Comparison of ENCODE assay signal across 20 cellular contexts in the genomic region with DNA sequence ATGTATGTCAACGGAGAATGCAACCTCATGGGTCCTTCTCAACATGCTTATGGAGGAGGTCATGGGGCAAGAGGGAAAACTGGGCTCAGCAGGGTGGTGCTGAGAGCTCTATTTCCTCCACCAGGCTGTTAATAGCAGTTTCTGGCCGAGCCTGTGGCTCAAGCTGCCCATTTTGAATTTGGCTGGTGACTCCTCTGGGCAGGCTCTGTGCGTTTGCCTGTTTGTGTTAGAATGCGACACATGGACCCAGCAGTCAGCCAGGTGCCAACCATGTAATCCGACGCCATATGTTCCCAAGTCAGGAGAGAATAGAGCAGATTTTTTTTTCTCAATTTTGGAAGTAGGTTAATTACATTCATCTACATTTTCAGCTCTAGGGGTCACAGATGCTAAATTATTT.
A peak's percentile ranks its signal among the peaks of the same experiment; 100 is the strongest.
DNase-seq lines count a peak whose midpoint lies in the region; ATAC-seq, FAIRE-seq and TF ChIP-seq lines count a peak whose summit lies in the region.
"Had no signal": no experiment of that assay in that cellular context is flagged by ENCODE, and none has a peak within 500 bp of the region (broad histone marks: within the 10 kb centered on the region; RNA-seq: fewer than 3 reads in every experiment).

No MANE protein-coding gene starts in this region.

- no peaks in the 10 kb centered on the region for H3K9me3 ChIP-seq in DND-41 (ENCODE audit: insufficient read depth, low read length, severe bottlenecking)
- H3K9me3 ChIP-seq in H1 (ENCODE audit: insufficient read depth in 2 of 2, low read depth in 1 of 2, low read length in 1 of 2): no peaks in the 10 kb centered on the region
- H3K9me3 ChIP-seq in GM23248 (ENCODE audit: low read depth): no peaks in the 10 kb centered on the region

- H2BK120ac ChIP-seq in H1 (replicated peaks; ENCODE audit: low read depth, low read length): no peak overlapping the region

- H3K9ac ChIP-seq in DND-41 (ENCODE audit: low read depth, low read length) (no peak overlapping the region), H1 (replicated peaks in 1 of 4; ENCODE audit: extremely low read depth in 1 of 4, low read depth in 3 of 4, low read length in 3 of 4) (no peak overlapping the region), GM23248 (no peak overlapping the region)

- H3K4ac ChIP-seq in H1 (replicated peaks; ENCODE audit: insufficient read length, low read depth, low read length): no peak overlapping the region

- H3K27ac ChIP-seq in DND-41 (ENCODE audit: low read length) (peak overlapping the region; percentile 84), H1 (ENCODE audit: low read depth, low read length) (no peak overlapping the region), GM23248 (no peak overlapping the region)

- no peaks in the 10 kb centered on the region for H3K36me3 ChIP-seq in DND-41 (ENCODE audit: insufficient read depth, low read length)
- no peaks in the 10 kb centered on the region for H3K36me3 ChIP-seq in H1 (ENCODE audit: control insufficient read depth in 2 of 4, insufficient read depth in 4 of 4, low read length in 3 of 4)
- H3K36me3 ChIP-seq in GM23248 (ENCODE audit: low read depth): no peaks in the 10 kb centered on the region

- H3K27me3 ChIP-seq in DND-41 (ENCODE audit: insufficient read depth, low read length, poor library complexity) (no peaks in the 10 kb centered on the region), H1 (replicated peaks in 1 of 4; ENCODE audit: control insufficient read depth in 3 of 4, extremely low read depth in 1 of 4, insufficient read depth in 3 of 4, low read length in 3 of 4) (peaks cover 0 to 1% (median 0%) of the 10 kb centered on the region in 4 experiments; a peak in 1 of 7 replicates), GM23248 (replicated peaks; ENCODE audit: insufficient read depth) (peaks cover 6% of the 10 kb centered on the region; the same call in 1 of the 2 replicates)

- no peaks in the 10 kb centered on the region for H3F3A ChIP-seq in GM23248 (ENCODE audit: insufficient read depth)

- TF ChIP-seq EP300 in H1 (IDR thresholded peaks at IDR 0.05; ENCODE audit: borderline replicate concordance in 1 of 2, low read depth in 2 of 2, low read length in 2 of 2): no peak

- H2BK5ac ChIP-seq in H1 (ENCODE audit: low read depth, low read length): no peak overlapping the region

- H3K27ac Mint-ChIP-seq in natural killer cell treated with Interleukin-12 subunit alpha and Interleukin-12 subunit beta and Interleukin-15 and Interleukin-18, amount 100 ng/mL, for 72 hours: no peak overlapping the region
- H3K27ac Mint-ChIP-seq: CD8-positive, alpha-beta memory T cell had no signal

- H2AK5ac ChIP-seq in H1 (ENCODE audit: low read depth, low read length): no peak overlapping the region

- no peaks in the 10 kb centered on the region for H3K79me1 ChIP-seq in H1 (ENCODE audit: low read depth, low read length)

- no peak for TF ChIP-seq POLR2A in H1 (IDR thresholded peaks at IDR 0.05; ENCODE audit: control extremely low read depth in 1 of 2, low read depth in 2 of 2, low read length in 2 of 2)

- H4K5ac ChIP-seq in H1 (ENCODE audit: insufficient read length, low read depth, low read length): no peak overlapping the region

- no peaks in the 10 kb centered on the region for H3K79me2 ChIP-seq in DND-41 (ENCODE audit: insufficient read depth, low read length)
- no peaks in the 10 kb centered on the region for H3K79me2 ChIP-seq in H1 (ENCODE audit: control insufficient read depth in 1 of 2, insufficient read depth in 2 of 2, low read length in 2 of 2)
- no peaks in the 10 kb centered on the region for H3K79me2 ChIP-seq in GM23248 (ENCODE audit: insufficient read depth)

- H4K8ac ChIP-seq in H1 (ENCODE audit: extremely low read depth, insufficient read depth, low read length): peak overlapping the region; percentile 7; the same call in 1 of the 2 replicates

- DNase-seq in DND-41: no peak
- peak; percentile 62 for DNase-seq in NCI-H1694 (lab: John Stamatoyannopoulos, UW)
- DNase-seq in NCI-H446 treated with DMSO at 0.1 percent for 48 hours (lab: John Stamatoyannopoulos, UW): peak; percentile 82
- no peak for DNase-seq in H1 (ENCODE audit: low read depth in 1 of 2, low spot score in 2 of 2)
- no peak for DNase-seq in NCI-H2227 treated with DMSO at 0.1 percent for 48 hours (lab: John Stamatoyannopoulos, UW)
- DNase-seq in GM23248: no peak
- DNase-seq in natural killer cell treated with Interleukin-12 subunit alpha and Interleukin-12 subunit beta and Interleukin-15 and Interleukin-18, amount 100 ng/mL, for 72 hours (ENCODE audit: low spot score): no peak
- DNase-seq in SIG-M5 treated with dmso at 0.1 percent for 504 hours (lab: John Stamatoyannopoulos, UW; ENCODE audit: unreplicated experiment): no peak
- DNase-seq: ACHN; CD8-positive, alpha-beta memory T cell; DMS79 treated with DMSO at 0.1 percent for 48 hours; NCI-H1417; NCI-H1930; SW 1271; T-helper 2 cell had no signal

- no peak overlapping the region for H3K23ac ChIP-seq in H1 (ENCODE audit: insufficient read length)

- H3K4me2 ChIP-seq in DND-41 (ENCODE audit: insufficient read depth, low read length) (no peak overlapping the region), H1 (ENCODE audit: insufficient read depth in 1 of 2, low read depth in 2 of 2, low read length in 2 of 2) (no peak overlapping the region), GM23248 (ENCODE audit: unreplicated experiment) (no peak overlapping the region)

- H3K27me3 Mint-ChIP-seq in natural killer cell treated with Interleukin-12 subunit alpha and Interleukin-12 subunit beta and Interleukin-15 and Interleukin-18, amount 100 ng/mL, for 72 hours: peaks cover 5 to 15% of the 10 kb centered on the region in 2 donors

- no peak overlapping the region for H3K4me3 ChIP-seq in DND-41 (ENCODE audit: low read depth in 1 of 2, low read length in 2 of 2)
- no peak overlapping the region for H3K4me3 ChIP-seq in H1 (ENCODE audit: extremely low read depth in 1 of 4, insufficient read depth in 2 of 4, low read depth in 3 of 4, low read length in 4 of 4)
- H3K4me3 ChIP-seq in GM23248: no peak overlapping the region

- H3K4me1 ChIP-seq in DND-41 (ENCODE audit: insufficient read depth, low read length) (peaks cover 27% of the 10 kb centered on the region), H1 (replicated peaks in 1 of 4; ENCODE audit: control insufficient read depth in 3 of 4, insufficient read depth in 4 of 4, low read length in 3 of 4) (no peaks in the 10 kb centered on the region), GM23248 (ENCODE audit: insufficient read depth) (no peaks in the 10 kb centered on the region)

- H2BK20ac ChIP-seq in H1 (ENCODE audit: low read length): no peak overlapping the region

- no peaks in the 10 kb centered on the region for H4K20me1 ChIP-seq in DND-41 (ENCODE audit: insufficient read depth, low read length)
- H4K20me1 ChIP-seq in H1 (replicated peaks in 1 of 2; ENCODE audit: control insufficient read depth in 1 of 2, insufficient read depth in 2 of 2, low read length in 2 of 2): no peaks in the 10 kb centered on the region
- no peaks in the 10 kb centered on the region for H4K20me1 ChIP-seq in GM23248 (ENCODE audit: insufficient read depth)

- H3K36me3 Mint-ChIP-seq in natural killer cell treated with Interleukin-12 subunit alpha and Interleukin-12 subunit beta and Interleukin-15 and Interleukin-18, amount 100 ng/mL, for 72 hours: no peaks in the 10 kb centered on the region
- H3K36me3 Mint-ChIP-seq: CD8-positive, alpha-beta memory T cell had no signal

- H3K9me2 ChIP-seq in GM23248 (ENCODE audit: insufficient read depth): no peaks in the 10 kb centered on the region

- H4K91ac ChIP-seq in H1 (replicated peaks; ENCODE audit: insufficient read length, low read length): no peak overlapping the region

- no peak for ATAC-seq in DND-41 (ENCODE audit: insufficient read depth, low read depth)
- ATAC-seq in natural killer cell treated with Interleukin-12 subunit alpha and Interleukin-12 subunit beta and Interleukin-15 and Interleukin-18, amount 100 ng/mL, for 72 hours: no peak
- ATAC-seq: HCT116, Right ventricle myocardium inferior had no signal

- in situ Hi-C loops in GM23248 (cut with MboI): no loop called here

- no peaks in the 10 kb centered on the region for H3K4me1 Mint-ChIP-seq in natural killer cell treated with Interleukin-12 subunit alpha and Interleukin-12 subunit beta and Interleukin-15 and Interleukin-18, amount 100 ng/mL, for 72 hours (ENCODE audit: low read depth in 2 of 2)
- H3K4me1 Mint-ChIP-seq: CD8-positive, alpha-beta memory T cell had no signal

- FAIRE-seq in H1 (lab: Jason Lieb, UNC): no peak
- FAIRE-seq: D721Med, G401.6, RCC 7860 had no signal

- H2AFZ ChIP-seq in DND-41 (ENCODE audit: low read depth, low read length): no peak overlapping the region
- no peak overlapping the region for H2AFZ ChIP-seq in H1 (ENCODE audit: low read length)
- H2AFZ ChIP-seq in GM23248: no peak overlapping the region

- CTCF ChIA-PET in H1 (lab: Charles Lee; ENCODE audit: partially characterized antibody): no interaction called here

- TF ChIP-seq CTCF in DND-41 (IDR thresholded peaks at IDR 0.05; ENCODE audit: borderline replicate concordance, extremely low read depth, low read length, poor library complexity, severe bottlenecking) (no peak), H1 (IDR thresholded peaks at IDR 0.05; ENCODE audit: control extremely low read depth in 1 of 3, insufficient read depth in 1 of 3, low read depth in 1 of 3, low read length in 3 of 3) (no peak)

- H3K14ac ChIP-seq in H1 (ENCODE audit: insufficient read length): no peak overlapping the region

- H2BK12ac ChIP-seq in H1 (ENCODE audit: low read depth, low read length): no peak overlapping the region

- no peaks in the 10 kb centered on the region for H3K9me3 Mint-ChIP-seq in natural killer cell treated with Interleukin-12 subunit alpha and Interleukin-12 subunit beta and Interleukin-15 and Interleukin-18, amount 100 ng/mL, for 72 hours
- H3K9me3 Mint-ChIP-seq: CD8-positive, alpha-beta memory T cell had no signal

- no peak for TF ChIP-seq RAD21 in H1 (IDR thresholded peaks at IDR 0.05 in 1 of 2, conservative IDR thresholded peaks at IDR 0.05 in 1 of 2; ENCODE audit: low read depth in 2 of 2, low read length in 2 of 2)

- no peak overlapping the region for H3K56ac ChIP-seq in H1 (replicated peaks; ENCODE audit: insufficient read length, low read depth, low read length)

- no peak overlapping the region for H2BK15ac ChIP-seq in H1 (ENCODE audit: low read length)

- POLR2A ChIA-PET in H1 (lab: Charles Lee; ENCODE audit: partially characterized antibody): no interaction called here

- no peak overlapping the region for H3K18ac ChIP-seq in H1 (ENCODE audit: extremely low read depth, low read length)

- no peaks in the 10 kb centered on the region; the same call in 1 of the 2 replicates for H3K23me2 ChIP-seq in H1 (ENCODE audit: low read depth, low read length)

- H3K4me3 Mint-ChIP-seq in natural killer cell treated with Interleukin-12 subunit alpha and Interleukin-12 subunit beta and Interleukin-15 and Interleukin-18, amount 100 ng/mL, for 72 hours: no peak overlapping the region
- H3K4me3 Mint-ChIP-seq: CD8-positive, alpha-beta memory T cell had no signal

- WGBS in H1 (ENCODE audit: extremely low coverage in 1 of 2, insufficient coverage in 1 of 2, insufficient read length in 1 of 2, insufficient replicate concordance in 2 of 2, low coverage in 1 of 2, low lambda C conversion rate in 2 of 2, missing lambda C conversion rate in 1 of 2), 2 experiments: 74% methylated on average over 6 of the region's 6 CpGs; no CpG with 5 or more reads in 1 of the 2 experiments
- 58 to 60% methylated on average over 6 of the region's 6 CpGs for WGBS in GM23248 (ENCODE audit: low coverage in 1 of 2, low lambda C conversion rate in 2 of 2, missing lambda C conversion rate in 2 of 2), 2 experiments

Comparison
In these comparisons a context has a peak if more than half of its experiments do, and no peak if none do; other contexts are left out.
1. DNase-seq: peak in NCI-H1694 (single experiment) and NCI-H446 treated with DMSO at 0.1 percent for 48 hours (single experiment); none in DND-41 (single experiment), H1 (0 of 2), NCI-H2227 treated with DMSO at 0.1 percent for 48 hours (single experiment), GM23248 (single experiment), natural killer cell treated with Interleukin-12 subunit alpha and Interleukin-12 subunit beta and Interleukin-15 and Interleukin-18, amount 100 ng/mL, for 72 hours (single experiment) and SIG-M5 treated with dmso at 0.1 percent for 504 hours (single experiment).